ENCODE assay signal across 23 cellular contexts in genomic region chr4:54545663-54546424, GRCh38.
DNase-seq lines count a peak whose midpoint lies in the region; ATAC-seq and TF ChIP-seq lines count a peak whose summit lies in the region.
"Had no signal": no experiment of that assay in that cellular context is flagged by ENCODE, and none has a peak within 500 bp of the region (broad histone marks: within the 10 kb centered on the region; RNA-seq: fewer than 3 reads in every experiment).

No MANE protein-coding gene starts in this region.

- H3K4me3 Mint-ChIP-seq in CD14-positive monocyte: no peak overlapping the region
- H3K4me3 Mint-ChIP-seq: H9 had no signal

- H3K4me2 ChIP-seq in mammary epithelial cell (ENCODE audit: insufficient read depth, low read depth, low read length): peak overlapping the region; percentile 18
- H3K4me2 ChIP-seq: BLaER1 treated with 17β-estradiol and CSF1 and Interleukin-3, amounts not matched to agents 10 nM and 100 nM; PC-9 had no signal

- H3K4me3 ChIP-seq in mammary epithelial cell (replicated peaks in 1 of 3; ENCODE audit: insufficient read depth in 1 of 3, low read depth in 2 of 3, low read length in 3 of 3): no peak overlapping the region
- H3K4me3 ChIP-seq: BLaER1 treated with 17β-estradiol and CSF1 and Interleukin-3, amounts not matched to agents 10 nM and 100 nM; K562; PC-9; SK-N-MC had no signal

- TF ChIP-seq CTCF in mammary epithelial cell (conservative IDR thresholded peaks at IDR 0.05 in 1 of 2, IDR thresholded peaks at IDR 0.05 in 1 of 2; ENCODE audit: extremely low read depth in 1 of 2, insufficient read depth in 1 of 2, low read depth in 1 of 2, low read length in 2 of 2) (no peak), foreskin keratinocyte (conservative IDR thresholded peaks at IDR 0.05) (no peak), CD14-positive monocyte (IDR thresholded peaks at IDR 0.05) (no peak)

- H3K9me3 Mint-ChIP-seq in CD14-positive monocyte: no peaks in the 10 kb centered on the region
- H3K9me3 Mint-ChIP-seq: H9 had no signal

- peaks cover 0 to 2% (median 1%) of the 10 kb centered on the region in 3 donors for H3K27me3 Mint-ChIP-seq in CD14-positive monocyte (ENCODE audit: low read depth in 3 of 3)

- no peaks in the 10 kb centered on the region for H3K36me3 Mint-ChIP-seq in CD14-positive monocyte

- peak overlapping the region; percentile 6 for H2AFZ ChIP-seq in mammary epithelial cell (ENCODE audit: low read depth, low read length)
- H2AFZ ChIP-seq: PC-9 had no signal

- no peaks in the 10 kb centered on the region for H3K4me1 Mint-ChIP-seq in CD14-positive monocyte

- H3K4me1 ChIP-seq in mammary epithelial cell (ENCODE audit: insufficient read depth, low read length) (peaks cover 27% of the 10 kb centered on the region), foreskin keratinocyte (peaks cover 21% of the 10 kb centered on the region)
- H3K4me1 ChIP-seq: BLaER1 treated with 17β-estradiol and CSF1 and Interleukin-3, amounts not matched to agents 10 nM and 100 nM had no signal

- dilution Hi-C loops in mammary epithelial cell (cut with HindIII; ENCODE audit: low sequenced_read_pairs): no loop called here

- no peak overlapping the region for H3K27ac Mint-ChIP-seq in CD14-positive monocyte
- H3K27ac Mint-ChIP-seq: H9 had no signal

- CTCF ChIA-PET in mammary epithelial cell (lab: Charles Lee; ENCODE audit: low non-redundant PET): no interaction called here

- in situ Hi-C loops in mammary epithelial cell (cut with MboI; ENCODE audit: low sequenced_read_pairs in 2 of 2): no loop called here

- no peaks in the 10 kb centered on the region for H4K20me1 ChIP-seq in mammary epithelial cell (ENCODE audit: insufficient read depth, low read length)
- H4K20me1 ChIP-seq: BLaER1 treated with 17β-estradiol and CSF1 and Interleukin-3, amounts not matched to agents 10 nM and 100 nM had no signal

- no peak overlapping the region for H3K9ac ChIP-seq in mammary epithelial cell (ENCODE audit: insufficient read depth, low read length)
- H3K9ac ChIP-seq: BLaER1 treated with 17β-estradiol and CSF1 and Interleukin-3, amounts not matched to agents 10 nM and 100 nM had no signal

- intact Hi-C loops in mammary epithelial cell (cut with micrococcal nuclease): loop anchor here (5.0 kb wide), 2 partner anchors 49 to 64 kb away; no protein-coding TSS in a partner anchor
- intact Hi-C loops in CD14-positive monocyte (cut with micrococcal nuclease): no loop called here

- no peaks in the 10 kb centered on the region for H3K79me2 ChIP-seq in mammary epithelial cell (ENCODE audit: insufficient read depth, low read length)

- no peaks in the 10 kb centered on the region for H3K27me3 ChIP-seq in mammary epithelial cell (ENCODE audit: insufficient read depth, low read length)
- H3K27me3 ChIP-seq in foreskin keratinocyte: no peaks in the 10 kb centered on the region
- H3K27me3 ChIP-seq: BLaER1 treated with 17β-estradiol and CSF1 and Interleukin-3, amounts not matched to agents 10 nM and 100 nM had no signal

- BruUV-seq in mammary epithelial cell (replicated peaks; lab: Mats Ljungman, UMichigan): no TSS peak

- peak; percentile 31 for DNase-seq in AG08395 (ENCODE audit: low spot score)
- peak; percentile 17 for DNase-seq in NCI-H69 (lab: John Stamatoyannopoulos, UW)
- peak; percentile 85 for DNase-seq in mammary epithelial cell
- DNase-seq in foreskin keratinocyte: peak; percentile 92 to 97
- DNase-seq in DMS53 (lab: John Stamatoyannopoulos, UW): no peak
- no peak for DNase-seq in DMS153 treated with DMSO at 0.1 percent for 48 hours (lab: John Stamatoyannopoulos, UW; ENCODE audit: unreplicated experiment)
- DNase-seq in activated CD8-positive, alpha-beta memory T cell treated with anti-CD3 and anti-CD28 coated beads, Interleukin-2, amount 50 U/mL, for 48 hours: no peak
- DNase-seq in CD14-positive monocyte (ENCODE audit: low spot score): no peak
- DNase-seq: 8988T, DMS 273 treated with DMSO at 0.1 percent for 48 hours, EL, H9, MV-4-11, NCI-H1417 treated with DMSO at 0.1 percent for 48 hours, NCI-H1930, NCI-H2171, NCI-H446 treated with DMSO at 0.1 percent for 48 hours, NCI-H748 treated with DMSO at 0.1 percent for 48 hours, PC-9, Right ventricle myocardium superior had no signal

- peak; percentile 86 for ATAC-seq in foreskin keratinocyte
- ATAC-seq: K562 had no signal

- 63% methylated on average over 4 of the region's 4 CpGs for WGBS in mammary epithelial cell (ENCODE audit: low coverage, missing lambda C conversion rate)

- H3K36me3 ChIP-seq in mammary epithelial cell (ENCODE audit: insufficient read depth, low read length): no peaks in the 10 kb centered on the region
- H3K36me3 ChIP-seq: BLaER1 treated with 17β-estradiol and CSF1 and Interleukin-3, amounts not matched to agents 10 nM and 100 nM had no signal

- peak overlapping the region; percentile 23 for H3K27ac ChIP-seq in mammary epithelial cell (ENCODE audit: insufficient read depth, low read depth, low read length)
- peak overlapping the region; percentile 63 for H3K27ac ChIP-seq in foreskin keratinocyte
- H3K27ac ChIP-seq: BLaER1 treated with 17β-estradiol and CSF1 and Interleukin-3, amounts not matched to agents 10 nM and 100 nM; PC-9; SK-N-MC had no signal

- no peaks in the 10 kb centered on the region for H3K9me3 ChIP-seq in mammary epithelial cell (replicated peaks; ENCODE audit: insufficient read depth, low read length)
- H3K9me3 ChIP-seq: BLaER1 treated with 17β-estradiol and CSF1 and Interleukin-3, amounts not matched to agents 10 nM and 100 nM had no signal

Comparison
In these comparisons a context has a peak if more than half of its experiments do, and no peak if none do; other contexts are left out.
1. DNase-seq: peak in AG08395 (single experiment), NCI-H69 (single experiment), mammary epithelial cell (single experiment) and foreskin keratinocyte (2 of 2); none in DMS53 (single experiment), DMS153 treated with DMSO at 0.1 percent for 48 hours (single experiment), activated CD8-positive, alpha-beta memory T cell treated with anti-CD3 and anti-CD28 coated beads, Interleukin-2, amount 50 U/mL, for 48 hours (single experiment) and CD14-positive monocyte (single experiment).